Comparison of ENCODE assay signal across 8 cellular contexts in the genomic region with DNA sequence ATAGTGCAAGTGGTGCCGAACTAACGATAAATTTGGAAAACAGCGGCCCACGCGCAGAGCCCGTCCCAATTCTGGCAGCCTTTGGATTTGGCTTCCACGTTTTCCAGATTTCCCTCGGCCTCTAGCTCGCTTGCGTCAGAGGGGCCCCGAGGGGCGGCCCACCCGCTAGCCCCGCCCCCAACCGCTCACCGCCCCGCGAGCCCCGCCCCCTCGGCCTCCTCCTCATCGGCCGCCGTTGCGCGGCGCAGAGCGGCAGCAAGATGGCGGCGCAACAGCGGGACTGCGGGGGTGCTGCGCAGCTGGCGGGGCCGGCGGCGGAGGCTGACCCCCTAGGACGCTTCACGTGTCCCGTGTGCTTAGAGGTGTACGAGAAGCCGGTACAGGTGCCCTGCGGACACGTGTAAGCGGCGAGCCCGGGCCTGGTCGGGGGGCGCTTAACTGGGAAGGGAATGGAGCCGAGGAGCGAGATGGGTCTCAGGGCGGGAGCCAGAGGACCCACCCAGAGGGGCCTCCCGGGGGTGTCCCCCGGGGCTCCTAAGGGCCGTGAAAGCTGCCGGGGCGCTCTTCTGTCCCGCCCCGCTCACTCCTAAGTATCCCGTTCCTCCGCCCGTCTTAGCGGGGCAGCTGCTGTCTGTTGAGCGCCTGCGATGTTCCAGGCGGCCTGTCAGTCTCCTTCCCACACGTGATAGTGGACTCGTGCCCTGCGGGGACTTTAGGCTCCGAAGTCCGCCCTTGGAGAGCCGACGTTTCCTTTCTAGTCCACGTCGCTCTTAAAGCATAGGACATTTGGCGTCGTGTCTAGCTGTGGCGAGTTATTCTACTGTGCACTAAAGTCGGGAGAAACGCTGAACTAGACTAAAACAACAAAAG. TPM values are rescaled to one million over a fixed set of nuclear protein-coding genes. Genes with fewer than 3 reads are reported as not detected.
A peak's percentile ranks its signal among the peaks of the same experiment; 100 is the strongest.
DNase-seq lines count a peak whose midpoint lies in the region; TF ChIP-seq lines count a peak whose summit lies in the region.

A gene with protein sequence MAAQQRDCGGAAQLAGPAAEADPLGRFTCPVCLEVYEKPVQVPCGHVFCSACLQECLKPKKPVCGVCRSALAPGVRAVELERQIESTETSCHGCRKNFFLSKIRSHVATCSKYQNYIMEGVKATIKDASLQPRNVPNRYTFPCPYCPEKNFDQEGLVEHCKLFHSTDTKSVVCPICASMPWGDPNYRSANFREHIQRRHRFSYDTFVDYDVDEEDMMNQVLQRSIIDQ (plus strand): TSS at position 245 of the 870 bp plus-strand sequence. CDS start 16 bp downstream, at position 261.

- H3K27me3 ChIP-seq in mononuclear cell (ENCODE audit: insufficient read depth, low read length), result no peaks in the 10 kb centered on the region

- TF ChIP-seq CTCF in GM20000 (IDR thresholded peaks at IDR 0.05; ENCODE audit: extremely low read depth, missing control alignments), result no peak
- TF ChIP-seq CTCF in epithelial cell of esophagus (IDR thresholded peaks at IDR 0.05; ENCODE audit: insufficient read depth, low read depth, low read length, missing control alignments), result no peak

- DNase-seq in CMK (ENCODE audit: low read depth) (peak; percentile 73), GM20000 (ENCODE audit: low spot score) (peak; percentile 99), HuH-7 (ENCODE audit: low spot score) (peak; percentile 90), OCI-M1 (lab: John Stamatoyannopoulos, UW) (peak; percentile 94), activated T-cell treated with anti-CD3 and anti-CD28 coated beads for 4 hours (peak; percentile 89), epithelial cell of esophagus (ENCODE audit: low read depth) (peak; percentile 91)
- peak; percentile 86 to 91 for DNase-seq in stimulated activated CD8-positive, alpha-beta memory T cell treated with anti-CD3 and anti-CD28 coated beads, Interleukin-2, amount 100 ng/mL, for 48 hours (ENCODE audit: low read depth in 2 of 2)

- H3K4me1 ChIP-seq in mononuclear cell (ENCODE audit: insufficient read depth, low read length), result peaks cover 55% of the 10 kb centered on the region

- H3K9me3 ChIP-seq in mononuclear cell (ENCODE audit: low read depth, low read length), result no peaks in the 10 kb centered on the region

- H3K4me3 ChIP-seq in epithelial cell of esophagus (ENCODE audit: low read length), result peak within 1 kb of the TSS; percentile 84
- H3K4me3 ChIP-seq in mononuclear cell (ENCODE audit: low read length), result peak within 1 kb of the TSS; percentile 99

RNA-seq across cellular contexts. Expression of the gene that starts here (rescaled TPM):
- total RNA-seq in mononuclear cell, result 186 TPM

Comparison
In these comparisons a context has a peak if more than half of its experiments do, and no peak if none do; other contexts are left out.
1. Peak in every context shown above with its lines: DNase-seq and H3K4me3 ChIP-seq.